ENCODE assay signal across 9 cellular contexts in genomic region chr18:51032193-51032592, GRCh38. TPM values are rescaled to one million over a fixed set of nuclear protein-coding genes. Genes with fewer than 3 reads are reported as not detected.
DNase-seq lines count a peak whose midpoint lies in the region; ATAC-seq, FAIRE-seq and TF ChIP-seq lines count a peak whose summit lies in the region.
"Had no signal": no experiment of that assay in that cellular context is flagged by ENCODE, and none has a peak within 500 bp of the region (broad histone marks: within the 10 kb centered on the region; RNA-seq: fewer than 3 reads in every experiment).

No MANE protein-coding gene starts in this region.

- no peak overlapping the region for H3K27ac ChIP-seq in CD4-positive, alpha-beta memory T cell (ENCODE audit: low read depth, low read length)
- H3K27ac ChIP-seq in endodermal cell (ENCODE audit: low read depth, low read length) (no peak overlapping the region), osteoblast (ENCODE audit: low read depth, low read length) (peak overlapping the region; percentile 34)

- H3K27me3 Mint-ChIP-seq in CD4-positive, alpha-beta memory T cell: no peaks in the 10 kb centered on the region
- no peaks in the 10 kb centered on the region for H3K27me3 Mint-ChIP-seq in endodermal cell (ENCODE audit: insufficient read depth)

- peaks cover 12 to 47% of the 10 kb centered on the region in 2 donors for H3K36me3 Mint-ChIP-seq in CD4-positive, alpha-beta memory T cell
- peaks cover 21% of the 10 kb centered on the region for H3K36me3 Mint-ChIP-seq in endodermal cell (ENCODE audit: low read depth)

- H3K36me3 ChIP-seq in CD4-positive, alpha-beta memory T cell (ENCODE audit: insufficient read depth, low read length): no peaks in the 10 kb centered on the region
- H3K36me3 ChIP-seq in endodermal cell (ENCODE audit: control insufficient read depth, insufficient read depth, low read length): peaks cover 8% of the 10 kb centered on the region
- peaks cover 4% of the 10 kb centered on the region for H3K36me3 ChIP-seq in osteoblast (ENCODE audit: insufficient read depth, low read length)

- no peak for DNase-seq in CD4-positive, alpha-beta memory T cell
- DNase-seq in NB4 (ENCODE audit: low read depth): no peak
- no peak for DNase-seq in endodermal cell
- DNase-seq in osteoblast (ENCODE audit: insufficient read length, low spot score, missing footprints): no peak
- no peak for DNase-seq in RKO (ENCODE audit: low spot score)
- no peak for DNase-seq in RCC 7860 (ENCODE audit: low spot score)
- DNase-seq: NCI-H345 had no signal

- POLR2A ChIA-PET in CD4-positive, alpha-beta memory T cell (lab: Charles Lee; ENCODE audit: partially characterized antibody): interaction anchor here (3.0 to 6.1 kb wide), 3 partner anchors 65 to 155 kb away, joined by 10 to 120 read pairs (median 95); partner anchors contain the start of genes ELAC1 and ME2

- no peak for ATAC-seq in HG03135 (IDR thresholded peaks at IDR 0.05; ENCODE audit: unreplicated experiment)
- ATAC-seq in HG03280 (IDR thresholded peaks at IDR 0.05; ENCODE audit: unreplicated experiment): no peak

- H3K4me2 ChIP-seq in osteoblast (ENCODE audit: insufficient read depth, low read length): peak overlapping the region; percentile 96

- 44 to 45% methylated on average over 4 to 5 of the region's 5 CpGs for WGBS in endodermal cell (ENCODE audit: insufficient coverage in 1 of 2, insufficient read length in 1 of 2), 2 experiments

- H3K27ac Mint-ChIP-seq in CD4-positive, alpha-beta memory T cell: peak overlapping the region; percentile 3 to 98 (median 58)
- peak overlapping the region; percentile 35 for H3K27ac Mint-ChIP-seq in endodermal cell

- H3K4me3 ChIP-seq in CD4-positive, alpha-beta memory T cell (ENCODE audit: low read length in 2 of 2): no peak overlapping the region
- H3K4me3 ChIP-seq in NB4 (ENCODE audit: low read depth, low read length): peak overlapping the region; percentile 90
- H3K4me3 ChIP-seq in endodermal cell (ENCODE audit: low read length): peak overlapping the region; percentile 98
- peak overlapping the region; percentile 91 for H3K4me3 ChIP-seq in osteoblast (ENCODE audit: insufficient read depth, low read length)

- peaks cover 0 to 4% (median 0%) of the 10 kb centered on the region in 8 donors for H3K9me3 Mint-ChIP-seq in CD4-positive, alpha-beta memory T cell
- H3K9me3 Mint-ChIP-seq in endodermal cell: no peaks in the 10 kb centered on the region

- CTCF ChIA-PET in CD4-positive, alpha-beta memory T cell (lab: Charles Lee; ENCODE audit: partially characterized antibody): interaction anchor here (1.4 to 5.0 kb wide), 2 partner anchors 19 to 65 kb away, joined by 6 to 26 read pairs; partner anchors contain the start of gene ELAC1

- peaks cover 49 to 86% (median 66%) of the 10 kb centered on the region in 4 donors for H3K4me1 Mint-ChIP-seq in CD4-positive, alpha-beta memory T cell
- peaks cover 23% of the 10 kb centered on the region for H3K4me1 Mint-ChIP-seq in endodermal cell

- FAIRE-seq in RCC 7860 (lab: Jason Lieb, UNC): no peak

- TF ChIP-seq POLR2A in NB4 (IDR thresholded peaks at IDR 0.05; ENCODE audit: extremely low read depth, insufficient read length): no peak

- H3K27me3 ChIP-seq in CD4-positive, alpha-beta memory T cell (ENCODE audit: insufficient read depth, low read length): no peaks in the 10 kb centered on the region
- H3K27me3 ChIP-seq in endodermal cell (ENCODE audit: control insufficient read depth, insufficient read depth, low read length, poor library complexity, severe bottlenecking) (no peaks in the 10 kb centered on the region), osteoblast (ENCODE audit: insufficient read depth, low read length) (no peaks in the 10 kb centered on the region)

- H2AFZ ChIP-seq in osteoblast (ENCODE audit: low read length): no peak overlapping the region

- peaks cover 47% of the 10 kb centered on the region for H4K20me1 ChIP-seq in osteoblast (ENCODE audit: insufficient read depth, low read length)

- H3K79me2 ChIP-seq in osteoblast (ENCODE audit: insufficient read depth, low read length): peaks cover 85% of the 10 kb centered on the region

- peak overlapping the region; percentile 18 for H3K9ac ChIP-seq in endodermal cell (ENCODE audit: extremely low read depth, low read length, poor library complexity, severe bottlenecking)

- intact Hi-C loops in CD4-positive, alpha-beta memory T cell (cut with micrococcal nuclease): no loop called here

- no peaks in the 10 kb centered on the region for H3K9me3 ChIP-seq in CD4-positive, alpha-beta memory T cell (ENCODE audit: control insufficient read depth in 1 of 2, low read length in 2 of 2)
- H3K9me3 ChIP-seq in endodermal cell (ENCODE audit: control insufficient read depth, low read length) (no peaks in the 10 kb centered on the region), osteoblast (ENCODE audit: low read depth, low read length) (no peaks in the 10 kb centered on the region)

- TF ChIP-seq CTCF in NB4 (IDR thresholded peaks at IDR 0.05; ENCODE audit: low read depth, low read length) (no peak), endodermal cell (conservative IDR thresholded peaks at IDR 0.05) (no peak), osteoblast (IDR thresholded peaks at IDR 0.05; ENCODE audit: extremely low read depth, low read depth, low read length) (no peak)

- peak overlapping the region; percentile 72 to 100 (median 96) for H3K4me3 Mint-ChIP-seq in CD4-positive, alpha-beta memory T cell
- peak overlapping the region; percentile 91 for H3K4me3 Mint-ChIP-seq in endodermal cell

- peaks cover 83% of the 10 kb centered on the region for H3K4me1 ChIP-seq in CD4-positive, alpha-beta memory T cell (ENCODE audit: insufficient read depth, low read length)
- H3K4me1 ChIP-seq in endodermal cell (ENCODE audit: control insufficient read depth, insufficient read depth, low read length): peaks cover 7% of the 10 kb centered on the region
- H3K4me1 ChIP-seq in osteoblast (ENCODE audit: insufficient read depth, low read length): peaks cover 37% of the 10 kb centered on the region

RNA-seq across cellular contexts. Expression of gene SMAD4, which starts 2.2 kb away (rescaled TPM):
- 100 to 1,000 TPM; 143 to 155 TPM for total RNA-seq in CD4-positive, alpha-beta memory T cell
- polyA plus RNA-seq in CD4-positive, alpha-beta memory T cell: 10 to 100 TPM; 37.7 to 95.4 TPM
- total RNA-seq in endodermal cell (100 to 1,000 TPM; 132 to 133 TPM), osteoblast (121 and 128 TPM in 2 replicates)
- polyA plus RNA-seq in endodermal cell (2013, experiment 1 of 2): 136 TPM
- polyA plus RNA-seq in endodermal cell (2013, experiment 2 of 2): 130 TPM

Comparison
In these comparisons a context has a peak if more than half of its experiments do, and no peak if none do; other contexts are left out.
1. H3K4me3 ChIP-seq: peak in NB4 (single experiment), endodermal cell (single experiment) and osteoblast (single experiment); none in CD4-positive, alpha-beta memory T cell (0 of 2).